22 cellular contexts compared by ENCODE assay signal in genomic region chr10:15305161-15305560, GRCh38.
"Had no signal": no experiment of that assay in that cellular context is flagged by ENCODE, and none has a peak within 500 bp of the region (broad histone marks: within the 10 kb centered on the region; RNA-seq: fewer than 3 reads in every experiment).

No MANE protein-coding gene starts in this region.

- ATAC-seq: effector memory CD8-positive, alpha-beta T cell; esophagus mucosa; foreskin keratinocyte; gastrocnemius medialis; gastroesophageal sphincter; heart left ventricle; heart right ventricle had no signal

- DNase-seq: colonic mucosa; cortex of kidney; dermis blood vessel endothelial cell; effector CD4-positive, alpha-beta T cell; effector CD8-positive, alpha-beta T cell; effector memory CD4-positive, alpha-beta T cell; effector memory CD8-positive, alpha-beta T cell; endodermal cell; erythroblast; esophagus squamous epithelium; foreskin fibroblast; foreskin keratinocyte; foreskin melanocyte; gastrocnemius medialis; glutamatergic neuron; heart left ventricle; heart right ventricle had no signal

- H3K36me3 ChIP-seq: colonic mucosa, esophagus muscularis mucosa, esophagus squamous epithelium, gastrocnemius medialis, gastroesophageal sphincter, heart left ventricle, heart right ventricle had no signal

- H3K4me3 ChIP-seq: colonic mucosa, coronary artery, dorsolateral prefrontal cortex, esophagus muscularis mucosa, esophagus squamous epithelium, gastrocnemius medialis, gastroesophageal sphincter, heart left ventricle, heart right ventricle had no signal

- H3K9me3 ChIP-seq: colonic mucosa, esophagus muscularis mucosa, esophagus squamous epithelium, gastrocnemius medialis, gastroesophageal sphincter, heart left ventricle, heart right ventricle had no signal

- H3K4me1 ChIP-seq: colonic mucosa, esophagus muscularis mucosa, foreskin keratinocyte, gastrocnemius medialis, gastroesophageal sphincter had no signal
